In genomic region chr15:83612226-83612625, GRCh38 we compare ENCODE assay signal across 29 cellular contexts. TPM values are rescaled to one million over a fixed set of nuclear protein-coding genes. Genes with fewer than 3 reads are reported as not detected.
"Had no signal": no experiment of that assay in that cellular context is flagged by ENCODE, and none has a peak within 500 bp of the region (broad histone marks: within the 10 kb centered on the region; RNA-seq: fewer than 3 reads in every experiment).

No MANE protein-coding gene starts in this region.

- H3K36me3 ChIP-seq: ascending aorta, neutrophil, sigmoid colon, stomach, tibial artery had no signal

- H3K4me1 ChIP-seq: sigmoid colon had no signal

- H3K4me1 Mint-ChIP-seq: activated naive CD4-positive, alpha-beta T cell treated with anti-CD3 and anti-CD28 coated beads, Interleukin-2, amount 10 ng/mL, durations not matched to agents 7 days and 5 days; activated naive CD8-positive, alpha-beta T cell treated with anti-CD3 and anti-CD28 coated beads, Interleukin-2, amount 10 ng/mL, durations not matched to agents 7 days and 5 days; brain; memory B cell; natural killer cell; stimulated activated memory B cell treated with anti-CD40 and anti-IgM and Interleukin-4, amounts not matched to agents 10 μg/mL and 1 μg/mL and 100 μg/mL, for 72 hours had no signal

- H3K9me3 ChIP-seq: ascending aorta, neutrophil, sigmoid colon, stomach, tibial artery had no signal

- H3K27me3 Mint-ChIP-seq: brain; memory B cell; stimulated activated memory B cell treated with anti-CD40 and anti-IgM and Interleukin-4, amounts not matched to agents 10 μg/mL and 1 μg/mL and 100 μg/mL, for 72 hours had no signal

- H3K27ac Mint-ChIP-seq: activated naive CD4-positive, alpha-beta T cell treated with anti-CD3 and anti-CD28 coated beads, Interleukin-2, amount 10 ng/mL, durations not matched to agents 7 days and 5 days; activated naive CD8-positive, alpha-beta T cell treated with anti-CD3 and anti-CD28 coated beads, Interleukin-2, amount 10 ng/mL, durations not matched to agents 7 days and 5 days; activated T-helper 1 cell treated with anti-CD3 and anti-CD28 coated beads, Interleukin-12 subunit alpha, Interleukin-12 subunit beta, Interleukin-2, Interleukin-4 antibody, amounts not matched to agents 30 ng/mL and 10 ng/mL and 1 ng/mL, durations not matched to agents 14 hours and 24 hours and 36 hours; brain; effector memory CD8-positive, alpha-beta T cell; memory B cell; natural killer cell; stimulated activated memory B cell treated with anti-CD40 and anti-IgM and Interleukin-4, amounts not matched to agents 10 μg/mL and 1 μg/mL and 100 μg/mL, for 72 hours; T-helper 1 cell treated with Interleukin-12 subunit alpha and Interleukin-12 subunit beta and Interleukin-4 antibody, amounts not matched to agents 30 μg/mL and 1 μg/mL, for 36 hours had no signal

- H3K4me3 Mint-ChIP-seq: activated naive CD4-positive, alpha-beta T cell treated with anti-CD3 and anti-CD28 coated beads, Interleukin-2, amount 10 ng/mL, durations not matched to agents 7 days and 5 days; activated naive CD8-positive, alpha-beta T cell treated with anti-CD3 and anti-CD28 coated beads, Interleukin-2, amount 10 ng/mL, durations not matched to agents 7 days and 5 days; activated T-helper 1 cell treated with anti-CD3 and anti-CD28 coated beads, Interleukin-12 subunit alpha, Interleukin-12 subunit beta, Interleukin-2, Interleukin-4 antibody, amounts not matched to agents 30 ng/mL and 10 ng/mL and 1 ng/mL, durations not matched to agents 14 hours and 24 hours and 36 hours; brain; effector memory CD8-positive, alpha-beta T cell; memory B cell; natural killer cell; stimulated activated memory B cell treated with anti-CD40 and anti-IgM and Interleukin-4, amounts not matched to agents 10 μg/mL and 1 μg/mL and 100 μg/mL, for 72 hours; T-helper 1 cell treated with Interleukin-12 subunit alpha and Interleukin-12 subunit beta and Interleukin-4 antibody, amounts not matched to agents 30 μg/mL and 1 μg/mL, for 36 hours had no signal

- ATAC-seq: effector memory CD8-positive, alpha-beta T cell; left colon; natural killer cell; stimulated activated memory B cell treated with anti-CD40 and anti-IgM and Interleukin-4, amounts not matched to agents 10 μg/mL and 1 μg/mL and 100 μg/mL, for 72 hours had no signal

- H3K27ac ChIP-seq: ascending aorta, neutrophil, sigmoid colon, tibial artery had no signal

- DNase-seq: activated CD4-positive, alpha-beta T cell treated with anti-CD3 and anti-CD28 coated beads for 48 hours; activated CD4-positive, alpha-beta T cell treated with anti-CD3 and anti-CD28 coated beads, Interleukin-2, amount 50 U/mL, for 48 hours; activated CD8-positive, alpha-beta memory T cell treated with anti-CD3 and anti-CD28 coated beads, Interleukin-2, amount 50 U/mL, for 4 hours; activated gamma-delta T cell; activated naive CD4-positive, alpha-beta T cell treated with anti-CD3 and anti-CD28 coated beads, Interleukin-2, amount 10 ng/mL, durations not matched to agents 7 days and 5 days; activated naive CD8-positive, alpha-beta T cell treated with anti-CD3 and anti-CD28 coated beads, Interleukin-2, amount 10 ng/mL, durations not matched to agents 7 days and 5 days; activated T-cell treated with anti-CD3 and anti-CD28 coated beads, Interleukin-2, amount 50 U/mL, for 1 hour; cortex of kidney; effector memory CD8-positive, alpha-beta T cell; left colon; natural killer cell; retina; sigmoid colon; small intestine; stimulated activated CD4-positive, alpha-beta T cell treated with anti-CD3 and anti-CD28 coated beads, Interleukin-4, amount 100 ng/mL, for 24 hours; stimulated activated CD8-positive, alpha-beta memory T cell treated with anti-CD3 and anti-CD28 coated beads, Interleukin-4, amount 100 ng/mL, for 48 hours; stomach; T-helper 9 cell; tibial artery had no signal

- H3K27me3 ChIP-seq: ascending aorta, neutrophil, sigmoid colon, stomach, tibial artery had no signal

- H3K4me3 ChIP-seq: ascending aorta, sigmoid colon, stomach, tibial artery had no signal

- H3K36me3 Mint-ChIP-seq: activated naive CD4-positive, alpha-beta T cell treated with anti-CD3 and anti-CD28 coated beads, Interleukin-2, amount 10 ng/mL, durations not matched to agents 7 days and 5 days; activated naive CD8-positive, alpha-beta T cell treated with anti-CD3 and anti-CD28 coated beads, Interleukin-2, amount 10 ng/mL, durations not matched to agents 7 days and 5 days; memory B cell; natural killer cell; stimulated activated memory B cell treated with anti-CD40 and anti-IgM and Interleukin-4, amounts not matched to agents 10 μg/mL and 1 μg/mL and 100 μg/mL, for 72 hours had no signal

- H3K9me3 Mint-ChIP-seq: activated naive CD4-positive, alpha-beta T cell treated with anti-CD3 and anti-CD28 coated beads, Interleukin-2, amount 10 ng/mL, durations not matched to agents 7 days and 5 days; activated naive CD8-positive, alpha-beta T cell treated with anti-CD3 and anti-CD28 coated beads, Interleukin-2, amount 10 ng/mL, durations not matched to agents 7 days and 5 days; activated T-helper 1 cell treated with anti-CD3 and anti-CD28 coated beads, Interleukin-12 subunit alpha, Interleukin-12 subunit beta, Interleukin-2, Interleukin-4 antibody, amounts not matched to agents 30 ng/mL and 10 ng/mL and 1 ng/mL, durations not matched to agents 14 hours and 24 hours and 36 hours; brain; memory B cell; stimulated activated memory B cell treated with anti-CD40 and anti-IgM and Interleukin-4, amounts not matched to agents 10 μg/mL and 1 μg/mL and 100 μg/mL, for 72 hours; T-helper 1 cell treated with Interleukin-12 subunit alpha and Interleukin-12 subunit beta and Interleukin-4 antibody, amounts not matched to agents 30 μg/mL and 1 μg/mL, for 36 hours had no signal

RNA-seq across cellular contexts. Expression of gene ADAMTSL3, which starts 41.7 kb away (rescaled TPM):
- total RNA-seq: activated CD8-positive, alpha-beta memory T cell treated with anti-CD3 and anti-CD28 coated beads for 36 hours; activated naive CD8-positive, alpha-beta T cell treated with anti-CD3 and anti-CD28 coated beads, Interleukin-2, amount 10 ng/mL, durations not matched to agents 7 days and 5 days; activated T-helper 1 cell treated with anti-CD3 and anti-CD28 coated beads, Interleukin-12 subunit alpha, Interleukin-12 subunit beta, Interleukin-2, Interleukin-4 antibody, amounts not matched to agents 30 ng/mL and 10 ng/mL and 1 ng/mL, durations not matched to agents 14 hours and 24 hours and 36 hours; mononuclear cell; osteocyte had no signal
